16 cellular contexts compared by ENCODE assay signal in the genomic region with DNA sequence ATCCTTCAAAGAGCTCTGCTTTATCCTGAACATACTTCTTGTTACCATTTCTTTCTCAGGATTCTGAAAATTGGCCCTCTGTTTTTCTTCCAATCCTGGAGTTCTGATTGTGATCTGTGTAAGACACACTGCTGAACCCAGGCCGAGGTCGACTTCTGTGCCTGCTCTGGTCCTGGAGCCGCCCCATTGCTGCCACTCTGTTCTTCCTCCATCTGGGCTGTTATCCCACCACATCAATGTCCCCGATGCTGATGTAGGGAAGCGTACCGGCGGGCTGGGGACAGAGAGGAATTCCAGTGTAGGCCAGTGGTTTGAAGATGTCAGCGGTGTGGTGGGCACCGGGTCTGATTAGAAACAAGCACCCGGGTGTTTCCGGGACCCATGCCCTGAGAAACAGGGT.
DNase-seq lines count a peak whose midpoint lies in the region; ATAC-seq and TF ChIP-seq lines count a peak whose summit lies in the region.
"Had no signal": no experiment of that assay in that cellular context is flagged by ENCODE, and none has a peak within 500 bp of the region (broad histone marks: within the 10 kb centered on the region; RNA-seq: fewer than 3 reads in every experiment).

No MANE protein-coding gene starts in this region.

- H3K9me3 ChIP-seq in SK-N-SH: no peaks in the 10 kb centered on the region
- H3K9me3 ChIP-seq: prostate gland, uterus had no signal

- no peaks in the 10 kb centered on the region for H3K36me3 Mint-ChIP-seq in activated T-cell treated with anti-CD3 and anti-CD28 coated beads, Interleukin-2, amount 50 U/mL, for 24 hours (ENCODE audit: low read depth)
- no peaks in the 10 kb centered on the region for H3K36me3 Mint-ChIP-seq in neural crest cell (ENCODE audit: low read depth)
- no peaks in the 10 kb centered on the region for H3K36me3 Mint-ChIP-seq in Calu3 (ENCODE audit: insufficient read depth, unreplicated experiment)
- H3K36me3 Mint-ChIP-seq: mesothelial cell of epicardium had no signal

- H3K36me3 ChIP-seq in SK-N-SH (replicated peaks in 1 of 2; ENCODE audit: control insufficient read depth in 1 of 2, insufficient read depth in 2 of 2, low read length in 1 of 2): no peaks in the 10 kb centered on the region
- H3K36me3 ChIP-seq: prostate gland, uterus had no signal

- no peak overlapping the region for H3K27ac ChIP-seq in SK-N-SH (ENCODE audit: low read depth in 2 of 2, low read length in 1 of 2)
- H3K27ac ChIP-seq: prostate gland, uterus had no signal

- TF ChIP-seq CTCF in neural crest cell (conservative IDR thresholded peaks at IDR 0.05) (no peak), Calu3 (IDR thresholded peaks at IDR 0.05; ENCODE audit: unreplicated experiment) (no peak), SK-N-SH (IDR thresholded peaks at IDR 0.05) (no peak)

- no peak for TF ChIP-seq RAD21 in SK-N-SH (IDR thresholded peaks at IDR 0.05; ENCODE audit: low read length)

- POLR2A ChIA-PET in SK-N-SH (lab: Yijun Ruan, JAX): no interaction called here

- ATAC-seq in GM21526 (IDR thresholded peaks at IDR 0.05; ENCODE audit: low FRiP score, unreplicated experiment) (peak; percentile 6), HG03460 (IDR thresholded peaks at IDR 0.05; ENCODE audit: unreplicated experiment) (peak; percentile 6)

- no TSS peak for BruUV-seq in Calu3 (replicated peaks; lab: Mats Ljungman, UMichigan)

- no peak for DNase-seq in activated T-cell treated with anti-CD3 and anti-CD28 coated beads, Interleukin-2, amount 50 U/mL, for 24 hours
- no peak for DNase-seq in activated T-cell treated with anti-CD3 and anti-CD28 coated beads, Interleukin-2, amount 50 U/mL, for 48 hours
- DNase-seq in neural crest cell (ENCODE audit: low read depth, low spot score) (no peak), Calu3 (no peak), HPDE6-E6E7 (ENCODE audit: extremely low spot score) (no peak), SK-N-SH (no peak)
- DNase-seq: ACHN; activated CD8-positive, alpha-beta memory T cell treated with anti-CD3 and anti-CD28 coated beads, Interleukin-2, amount 50 U/mL, for 48 hours; effector CD4-positive, alpha-beta T cell; foreskin fibroblast; NCI-H1436; uterus had no signal

- H2AFZ ChIP-seq in SK-N-SH (ENCODE audit: low read depth): no peak overlapping the region

- peaks cover 27% of the 10 kb centered on the region for H3K4me1 Mint-ChIP-seq in activated T-cell treated with anti-CD3 and anti-CD28 coated beads, Interleukin-2, amount 50 U/mL, for 24 hours (ENCODE audit: low read depth)
- H3K4me1 Mint-ChIP-seq in neural crest cell (peaks cover 10% of the 10 kb centered on the region), Calu3 (ENCODE audit: low read depth, unreplicated experiment) (no peaks in the 10 kb centered on the region)
- H3K4me1 Mint-ChIP-seq: mesothelial cell of epicardium had no signal

- no peaks in the 10 kb centered on the region for H4K20me1 ChIP-seq in SK-N-SH (ENCODE audit: insufficient read depth)

- no peak overlapping the region for H3K4me2 ChIP-seq in SK-N-SH

- peaks cover 0 to 10% of the 10 kb centered on the region in 2 experiments; a peak in 2 of 4 replicates for H3K4me1 ChIP-seq in SK-N-SH (ENCODE audit: control insufficient read depth in 1 of 2, insufficient read depth in 2 of 2, low read depth in 1 of 2, low read length in 1 of 2)
- H3K4me1 ChIP-seq: prostate gland, uterus had no signal

- H3K27me3 ChIP-seq in SK-N-SH (ENCODE audit: insufficient read depth): no peaks in the 10 kb centered on the region
- H3K27me3 ChIP-seq: uterus had no signal

- no peak for TF ChIP-seq EP300 in SK-N-SH (IDR thresholded peaks at IDR 0.05; ENCODE audit: borderline replicate concordance in 1 of 2, low read depth in 1 of 2, low read length in 1 of 2)

- CTCF ChIA-PET in Calu3 (lab: Charles Lee): interaction anchor here (0.6 to 1.0 kb wide), 2 partner anchors 10 to 52 kb away, joined by 3 to 4 read pairs; no protein-coding TSS in a partner anchor
- CTCF ChIA-PET in SK-N-SH (lab: Yijun Ruan, JAX): interaction anchor here (3.7 to 7.9 kb wide), 2 partner anchors 12 to 355 kb away, joined by 22 to 58 read pairs; no protein-coding TSS in a partner anchor

- H3K9me3 Mint-ChIP-seq in activated T-cell treated with anti-CD3 and anti-CD28 coated beads, Interleukin-2, amount 50 U/mL, for 24 hours: no peaks in the 10 kb centered on the region
- H3K9me3 Mint-ChIP-seq in neural crest cell: no peaks in the 10 kb centered on the region
- H3K9me3 Mint-ChIP-seq in Calu3 (ENCODE audit: low read depth, unreplicated experiment): no peaks in the 10 kb centered on the region
- H3K9me3 Mint-ChIP-seq: mesothelial cell of epicardium had no signal

- no peaks in the 10 kb centered on the region for H3F3A ChIP-seq in SK-N-SH (replicated peaks; ENCODE audit: insufficient read depth)

- H3K4me3 Mint-ChIP-seq in activated T-cell treated with anti-CD3 and anti-CD28 coated beads, Interleukin-2, amount 50 U/mL, for 24 hours: no peak overlapping the region
- no peak overlapping the region for H3K4me3 Mint-ChIP-seq in neural crest cell
- H3K4me3 Mint-ChIP-seq in Calu3 (ENCODE audit: low read depth, unreplicated experiment): no peak overlapping the region
- H3K4me3 Mint-ChIP-seq: mesothelial cell of epicardium had no signal

- H3K27me3 Mint-ChIP-seq in activated T-cell treated with anti-CD3 and anti-CD28 coated beads, Interleukin-2, amount 50 U/mL, for 24 hours: peaks cover 91% of the 10 kb centered on the region
- no peaks in the 10 kb centered on the region for H3K27me3 Mint-ChIP-seq in neural crest cell (ENCODE audit: low read depth)
- peaks cover 74% of the 10 kb centered on the region for H3K27me3 Mint-ChIP-seq in Calu3 (ENCODE audit: unreplicated experiment)

- no peak overlapping the region for H3K4me3 ChIP-seq in SK-N-SH (ENCODE audit: low read depth in 2 of 2, low read length in 1 of 2)
- H3K4me3 ChIP-seq: prostate gland, uterus had no signal

- H3K79me2 ChIP-seq in SK-N-SH (ENCODE audit: insufficient read depth): no peaks in the 10 kb centered on the region

- WGBS in SK-N-SH (ENCODE audit: low lambda C conversion rate): 89% methylated on average over 11 of the region's 11 CpGs

- H3K27ac Mint-ChIP-seq in activated T-cell treated with anti-CD3 and anti-CD28 coated beads, Interleukin-2, amount 50 U/mL, for 24 hours: peak overlapping the region; percentile 16
- H3K27ac Mint-ChIP-seq in neural crest cell (ENCODE audit: unreplicated experiment) (peak overlapping the region; percentile 43), Calu3 (ENCODE audit: unreplicated experiment) (no peak overlapping the region)
- H3K27ac Mint-ChIP-seq: mesothelial cell of epicardium had no signal

- intact Hi-C loops in Calu3 (cut with micrococcal nuclease; ENCODE audit: unreplicated experiment): no loop called here

- no peak overlapping the region for H3K9ac ChIP-seq in SK-N-SH

- no peaks in the 10 kb centered on the region for H3K9me2 ChIP-seq in SK-N-SH

TF ChIP-seq in SK-N-SH, 30 proteins besides CTCF, POLR2A, EP300 and RAD21:
- TF ChIP-seq JUND (IDR thresholded peaks at IDR 0.05): no peak
- TF ChIP-seq TAF1 (IDR thresholded peaks at IDR 0.05; ENCODE audit: borderline replicate concordance, low read depth, low read length): no peak
- TF ChIP-seq MAX (IDR thresholded peaks at IDR 0.05; ENCODE audit: low read depth): no peak
- no peak for TF ChIP-seq YY1 (IDR thresholded peaks at IDR 0.05; ENCODE audit: low read depth)
- TF ChIP-seq, protein P1, sequence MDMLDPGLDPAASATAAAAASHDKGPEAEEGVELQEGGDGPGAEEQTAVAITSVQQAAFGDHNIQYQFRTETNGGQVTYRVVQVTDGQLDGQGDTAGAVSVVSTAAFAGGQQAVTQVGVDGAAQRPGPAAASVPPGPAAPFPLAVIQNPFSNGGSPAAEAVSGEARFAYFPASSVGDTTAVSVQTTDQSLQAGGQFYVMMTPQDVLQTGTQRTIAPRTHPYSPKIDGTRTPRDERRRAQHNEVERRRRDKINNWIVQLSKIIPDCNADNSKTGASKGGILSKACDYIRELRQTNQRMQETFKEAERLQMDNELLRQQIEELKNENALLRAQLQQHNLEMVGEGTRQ (IDR thresholded peaks at IDR 0.05; ENCODE audit: borderline replicate concordance, low read depth, low read length): no peak
- no peak for TF ChIP-seq SIN3A (IDR thresholded peaks at IDR 0.05; ENCODE audit: borderline replicate concordance, low read depth, low read length)
